Comparison of ENCODE assay signal across 15 cellular contexts in the genomic region with DNA sequence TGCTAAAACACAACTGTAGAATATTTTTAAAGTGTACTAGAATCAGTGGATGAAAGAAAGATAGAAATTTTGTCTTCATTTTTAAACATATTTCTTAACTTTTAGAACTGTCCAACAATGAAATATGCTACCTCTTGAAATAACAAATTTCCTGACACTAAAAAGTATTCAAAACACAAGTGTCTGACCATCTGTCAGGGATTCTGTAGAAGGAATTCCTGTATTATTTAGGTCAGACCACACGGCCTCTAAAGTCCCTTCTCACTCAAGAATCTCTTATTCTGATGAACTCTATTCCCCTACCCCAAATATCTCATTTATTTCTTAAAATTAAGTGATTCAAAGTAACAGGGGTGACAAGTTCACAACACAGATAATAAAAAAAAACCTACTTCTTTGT.
"Had no signal": no experiment of that assay in that cellular context is flagged by ENCODE, and none has a peak within 500 bp of the region (broad histone marks: within the 10 kb centered on the region; RNA-seq: fewer than 3 reads in every experiment).

No MANE protein-coding gene starts in this region.

- H3K4me3 Mint-ChIP-seq: activated naive CD4-positive, alpha-beta T cell treated with anti-CD3 and anti-CD28 coated beads, Interleukin-2, amount 10 ng/mL, durations not matched to agents 7 days and 5 days; mesothelial cell of epicardium had no signal

- DNase-seq: activated CD4-positive, alpha-beta T cell treated with anti-CD3 and anti-CD28 coated beads for 4 hours; activated CD8-positive, alpha-beta memory T cell treated with anti-CD3 and anti-CD28 coated beads for 24 hours; activated naive CD4-positive, alpha-beta T cell treated with anti-CD3 and anti-CD28 coated beads, Interleukin-2, amount 10 ng/mL, durations not matched to agents 7 days and 5 days; amygdala; brain microvascular endothelial cell; left cardiac atrium; lower lobe of right lung; occipital lobe; right lobe of liver; stimulated activated CD4-positive, alpha-beta T cell treated with anti-CD3 and anti-CD28 coated beads, Interleukin-2, amount 100 ng/mL, for 24 hours had no signal

- H3K36me3 ChIP-seq: brain microvascular endothelial cell, esophagus muscularis mucosa, lower lobe of right lung, prostate gland, right lobe of liver had no signal

- H3K4me1 ChIP-seq: prostate gland, right lobe of liver had no signal

- ATAC-seq: left cardiac atrium, lower lobe of right lung, right lobe of liver had no signal

- H3K9me3 Mint-ChIP-seq: activated naive CD4-positive, alpha-beta T cell treated with anti-CD3 and anti-CD28 coated beads, Interleukin-2, amount 10 ng/mL, durations not matched to agents 7 days and 5 days; activated T-helper 2 cell treated with anti-CD3 and anti-CD28 coated beads, Interferon-gamma antibody, Interleukin-2, Interleukin-4, amounts not matched to agents 10 μg/mL and 5 μg/mL and 100 μg/mL, durations not matched to agents 14 hours and 24 hours and 36 hours; mesothelial cell of epicardium had no signal

- H3K27ac Mint-ChIP-seq: activated naive CD4-positive, alpha-beta T cell treated with anti-CD3 and anti-CD28 coated beads, Interleukin-2, amount 10 ng/mL, durations not matched to agents 7 days and 5 days; activated T-helper 2 cell treated with anti-CD3 and anti-CD28 coated beads, Interferon-gamma antibody, Interleukin-2, Interleukin-4, amounts not matched to agents 10 μg/mL and 5 μg/mL and 100 μg/mL, durations not matched to agents 14 hours and 24 hours and 36 hours; mesothelial cell of epicardium had no signal

- H3K36me3 Mint-ChIP-seq: activated naive CD4-positive, alpha-beta T cell treated with anti-CD3 and anti-CD28 coated beads, Interleukin-2, amount 10 ng/mL, durations not matched to agents 7 days and 5 days; mesothelial cell of epicardium had no signal

- H3K9me3 ChIP-seq: esophagus muscularis mucosa, lower lobe of right lung, prostate gland, right lobe of liver had no signal

- H3K4me3 ChIP-seq: esophagus muscularis mucosa, lower lobe of right lung, prostate gland, right lobe of liver had no signal

- H3K27me3 ChIP-seq: brain microvascular endothelial cell, esophagus muscularis mucosa, right lobe of liver had no signal

- H3K27ac ChIP-seq: brain microvascular endothelial cell, esophagus muscularis mucosa, lower lobe of right lung, prostate gland, right lobe of liver, VCaP had no signal
